1 cellular context compared by ENCODE assay signal in genomic region chr12:113862570-113863454, GRCh38.
TF ChIP-seq lines count a peak whose summit lies in the region.

No MANE protein-coding gene starts in this region.

TF ChIP-seq in GM12878, 131 proteins besides CTCF, POLR2A, EP300 and RAD21 (continued from another document):
- TF ChIP-seq PKNOX1 (IDR thresholded peaks at IDR 0.05) = no peak
- TF ChIP-seq TARDBP (IDR thresholded peaks at IDR 0.05; ENCODE audit: borderline replicate concordance) = no peak
- peak; percentile 56; the same call in 1 of the 2 replicates for TF ChIP-seq MTA2 (IDR thresholded peaks at IDR 0.05; ENCODE audit: low read depth)
- TF ChIP-seq RCOR1 (conservative IDR thresholded peaks at IDR 0.05; ENCODE audit: low read depth, low read length) = no peak
- TF ChIP-seq YBX1 (IDR thresholded peaks at IDR 0.05) = no peak
- no peak for TF ChIP-seq GABPA (IDR thresholded peaks at IDR 0.05; ENCODE audit: low read depth)
- no peak for TF ChIP-seq NFYA (IDR thresholded peaks at IDR 0.05; ENCODE audit: borderline replicate concordance, low read depth, low read length)
- TF ChIP-seq SPI1 (IDR thresholded peaks at IDR 0.05; ENCODE audit: borderline replicate concordance, insufficient read depth, low read depth, low read length) = peak; percentile 13; the same call in 1 of the 2 replicates
- peak in 1 of 2 experiments; percentile 51 for TF ChIP-seq BHLHE40 (IDR thresholded peaks at IDR 0.05; ENCODE audit: borderline replicate concordance in 1 of 2, low read depth in 2 of 2, low read length in 1 of 2)
- TF ChIP-seq ZNF687 (IDR thresholded peaks at IDR 0.05) = peak; percentile 17; the same call in 1 of the 2 replicates
- no peak for TF ChIP-seq HDAC2 (IDR thresholded peaks at IDR 0.05)
- TF ChIP-seq FOXM1 (IDR thresholded peaks at IDR 0.05; ENCODE audit: low read depth, low read length) = no peak
- no peak for TF ChIP-seq BRCA1 (IDR thresholded peaks at IDR 0.05; ENCODE audit: low read depth, low read length)
- TF ChIP-seq HDAC6 (IDR thresholded peaks at IDR 0.05; ENCODE audit: unreplicated experiment) = no peak
- TF ChIP-seq ATF7 (IDR thresholded peaks at IDR 0.05; ENCODE audit: low read depth) = no peak
- TF ChIP-seq E2F4 (IDR thresholded peaks at IDR 0.05; ENCODE audit: low read depth, low read length) = no peak
- no peak for TF ChIP-seq POLR2AphosphoS2 (IDR thresholded peaks at IDR 0.05; ENCODE audit: low read depth, low read length)
- no peak for TF ChIP-seq SUPT20H (IDR thresholded peaks at IDR 0.05; ENCODE audit: borderline replicate concordance, control insufficient read depth, low read depth, low read length)
- TF ChIP-seq GATAD2B (conservative IDR thresholded peaks at IDR 0.05; ENCODE audit: low read depth) = no peak
- TF ChIP-seq WRNIP1 (IDR thresholded peaks at IDR 0.05; ENCODE audit: borderline replicate concordance, low read depth, low read length) = no peak
- peak in 1 of 2 experiments; percentile 47; a peak in 2 of 4 replicates for TF ChIP-seq IKZF2 (IDR thresholded peaks at IDR 0.05)
- TF ChIP-seq BCL11A (IDR thresholded peaks at IDR 0.05; ENCODE audit: low read depth, low read length) = 0 out of 2 replicates have a peak, but pooled peaks have one; percentile 9
- TF ChIP-seq MEF2B (IDR thresholded peaks at IDR 0.05; ENCODE audit: partially characterized antibody, poor library complexity, severe bottlenecking) = peak; percentile 82
- TF ChIP-seq NFXL1 (IDR thresholded peaks at IDR 0.05; ENCODE audit: borderline replicate concordance) = no peak
- peak; percentile 31; the same call in 1 of the 2 replicates for TF ChIP-seq ZBTB11 (CRISPR knock-in tag; IDR thresholded peaks at IDR 0.05)
- no peak for TF ChIP-seq ZNF217 (IDR thresholded peaks at IDR 0.05)
- TF ChIP-seq RUNX3 (IDR thresholded peaks at IDR 0.05; ENCODE audit: low read length) = 0 out of 2 replicates have a peak, but pooled peaks have one; percentile 26
- no peak for TF ChIP-seq RBBP5 (conservative IDR thresholded peaks at IDR 0.05)
- no peak for TF ChIP-seq POU2F2 (IDR thresholded peaks at IDR 0.05; ENCODE audit: borderline replicate concordance, low read depth, low read length)
- TF ChIP-seq BMI1 (IDR thresholded peaks at IDR 0.05; ENCODE audit: borderline replicate concordance) = no peak
